In genomic region chr14:24296341-24297157, GRCh38 we compare ENCODE assay signal across 8 cellular contexts. TPM values are rescaled to one million over a fixed set of nuclear protein-coding genes. Genes with fewer than 3 reads are reported as not detected.
DNase-seq lines count a peak whose midpoint lies in the region; ATAC-seq and TF ChIP-seq lines count a peak whose summit lies in the region.

No MANE protein-coding gene starts in this region.

- H3K79me2 ChIP-seq in DND-41 (ENCODE audit: insufficient read depth, low read length): peaks cover 25% of the 10 kb centered on the region
- H3K79me2 ChIP-seq in SK-N-SH (ENCODE audit: insufficient read depth): peaks cover 22% of the 10 kb centered on the region

- H3K27me3 ChIP-seq in DND-41 (ENCODE audit: insufficient read depth, low read length, poor library complexity) (no peaks in the 10 kb centered on the region), SK-N-SH (ENCODE audit: insufficient read depth) (no peaks in the 10 kb centered on the region)

- no peak overlapping the region for H3K9ac ChIP-seq in DND-41 (ENCODE audit: low read depth, low read length)
- H3K9ac ChIP-seq in SK-N-SH: no peak overlapping the region

- peak overlapping the region; percentile 75 for H3K27ac Mint-ChIP-seq in activated naive CD8-positive, alpha-beta T cell treated with anti-CD3 and anti-CD28 coated beads for 36 hours

- H4K20me1 ChIP-seq in DND-41 (ENCODE audit: insufficient read depth, low read length): peaks cover 5% of the 10 kb centered on the region; the same call in 1 of the 2 replicates
- no peaks in the 10 kb centered on the region for H4K20me1 ChIP-seq in SK-N-SH (ENCODE audit: insufficient read depth)

- no peak overlapping the region for H3K27ac ChIP-seq in DND-41 (ENCODE audit: low read length)
- H3K27ac ChIP-seq in SK-N-SH (ENCODE audit: low read depth in 2 of 2, low read length in 1 of 2): peak overlapping the region in 1 of 2 experiments; percentile 32; a peak in 1 of 4 replicates

- intact Hi-C loops in Right ventricle myocardium superior (cut with DNase I): loop anchor here (2.0 kb wide), 1 partner anchor 54 kb away; the partner anchor contains the start of gene TINF2

- H3K36me3 ChIP-seq in DND-41 (ENCODE audit: insufficient read depth, low read length) (peaks cover 29% of the 10 kb centered on the region), SK-N-SH (replicated peaks in 1 of 2; ENCODE audit: control insufficient read depth in 1 of 2, insufficient read depth in 2 of 2, low read length in 1 of 2) (peaks cover 19 to 30% of the 10 kb centered on the region in 2 experiments)

- no peaks in the 10 kb centered on the region for H3K9me2 ChIP-seq in SK-N-SH

- DNase-seq in DND-41: peak; percentile 71
- DNase-seq in LNCaP clone FGC (ENCODE audit: low read depth): no peak
- peak; percentile 77 for DNase-seq in SK-N-SH
- DNase-seq in activated naive CD8-positive, alpha-beta T cell treated with anti-CD3 and anti-CD28 coated beads for 36 hours: peak; percentile 77
- DNase-seq in Right ventricle myocardium superior: peak; percentile 70
- DNase-seq in retina: peak; percentile 60
- DNase-seq in mesenteric fat pad (ENCODE audit: low spot score): no peak

- peaks cover 43% of the 10 kb centered on the region for H3K4me1 ChIP-seq in DND-41 (ENCODE audit: insufficient read depth, low read length)
- peaks cover 13 to 14% of the 10 kb centered on the region in 2 experiments for H3K4me1 ChIP-seq in SK-N-SH (ENCODE audit: control insufficient read depth in 1 of 2, insufficient read depth in 2 of 2, low read depth in 1 of 2, low read length in 1 of 2)

- peak; percentile 89 for TF ChIP-seq CTCF in DND-41 (IDR thresholded peaks at IDR 0.05; ENCODE audit: borderline replicate concordance, extremely low read depth, low read length, poor library complexity, severe bottlenecking)
- peak; percentile 82 for TF ChIP-seq CTCF in LNCaP clone FGC (IDR thresholded peaks at IDR 0.05; ENCODE audit: control insufficient read depth, extremely low read depth, insufficient read depth)
- TF ChIP-seq CTCF in SK-N-SH (IDR thresholded peaks at IDR 0.05): peak; percentile 82

- TF ChIP-seq RAD21 in SK-N-SH (IDR thresholded peaks at IDR 0.05; ENCODE audit: low read length): peak; percentile 82

- H3K4me3 ChIP-seq in DND-41 (ENCODE audit: low read depth in 1 of 2, low read length in 2 of 2): no peak overlapping the region
- H3K4me3 ChIP-seq in LNCaP clone FGC (ENCODE audit: low read depth, low read length): no peak overlapping the region
- H3K4me3 ChIP-seq in SK-N-SH (ENCODE audit: low read depth in 2 of 2, low read length in 1 of 2): no peak overlapping the region; a peak in 1 of 4 replicates

- H3K9me3 Mint-ChIP-seq in activated naive CD8-positive, alpha-beta T cell treated with anti-CD3 and anti-CD28 coated beads for 36 hours: no peaks in the 10 kb centered on the region

- peak overlapping the region; percentile 6 for H3K4me3 Mint-ChIP-seq in activated naive CD8-positive, alpha-beta T cell treated with anti-CD3 and anti-CD28 coated beads for 36 hours

- 57% methylated on average over 11 of the region's 12 CpGs for WGBS in SK-N-SH (ENCODE audit: low lambda C conversion rate)

- no peak for TF ChIP-seq EP300 in SK-N-SH (IDR thresholded peaks at IDR 0.05; ENCODE audit: borderline replicate concordance in 1 of 2, low read depth in 1 of 2, low read length in 1 of 2)

- no peak overlapping the region; the same call in 1 of the 2 replicates for H2AFZ ChIP-seq in DND-41 (ENCODE audit: low read depth, low read length)
- H2AFZ ChIP-seq in SK-N-SH (ENCODE audit: low read depth): 0 out of 2 replicates have a peak overlapping the region, but pooled peaks have one; percentile 4

- H3K36me3 Mint-ChIP-seq in activated naive CD8-positive, alpha-beta T cell treated with anti-CD3 and anti-CD28 coated beads for 36 hours: peaks cover 19% of the 10 kb centered on the region

- no peaks in the 10 kb centered on the region for H3K27me3 Mint-ChIP-seq in activated naive CD8-positive, alpha-beta T cell treated with anti-CD3 and anti-CD28 coated beads for 36 hours

- H3K9me3 ChIP-seq in DND-41 (ENCODE audit: insufficient read depth, low read length, severe bottlenecking): no peaks in the 10 kb centered on the region
- no peaks in the 10 kb centered on the region for H3K9me3 ChIP-seq in SK-N-SH

- ATAC-seq in DND-41 (ENCODE audit: insufficient read depth, low read depth) (peak; percentile 80), GM21737 (IDR thresholded peaks at IDR 0.05; ENCODE audit: unreplicated experiment) (peak; percentile 40), Right ventricle myocardium superior (ENCODE audit: poor library complexity) (peak; percentile 62)

- POLR2A ChIA-PET in SK-N-SH (lab: Yijun Ruan, JAX): interaction anchor here (4.5 kb wide), 1 partner anchor 54 kb away, joined by 27 read pairs; the partner anchor contains the start of gene TINF2

- H3K4me2 ChIP-seq in DND-41 (ENCODE audit: insufficient read depth, low read length) (0 out of 2 replicates have a peak overlapping the region, but pooled peaks have one; percentile 7), SK-N-SH (0 out of 2 replicates have a peak overlapping the region, but pooled peaks have one; percentile 6)

- CTCF ChIA-PET in SK-N-SH (lab: Yijun Ruan, JAX): interaction anchor here (1.1 to 8.1 kb wide), 26 partner anchors 9 to 244 kb away, joined by 3 to 191 read pairs (median 8); partner anchors contain the start of genes CARMIL3, CHMP4A, CIDEB and LTB4R2

- H3F3A ChIP-seq in SK-N-SH (replicated peaks; ENCODE audit: insufficient read depth): peaks cover 21% of the 10 kb centered on the region

- peaks cover 47% of the 10 kb centered on the region for H3K4me1 Mint-ChIP-seq in activated naive CD8-positive, alpha-beta T cell treated with anti-CD3 and anti-CD28 coated beads for 36 hours

TF ChIP-seq in SK-N-SH, 30 proteins besides CTCF, POLR2A, EP300 and RAD21 (continues in another document):
- TF ChIP-seq USF1 (IDR thresholded peaks at IDR 0.05; ENCODE audit: borderline replicate concordance, low read depth): no peak
- TF ChIP-seq EZH2phosphoT487 (IDR thresholded peaks at IDR 0.05; ENCODE audit: borderline replicate concordance, low read depth): no peak
- TF ChIP-seq FOSL2 (IDR thresholded peaks at IDR 0.05; ENCODE audit: borderline replicate concordance, low read depth): peak; percentile 26; the same call in 1 of the 2 replicates
- no peak for TF ChIP-seq USF2 (IDR thresholded peaks at IDR 0.05; ENCODE audit: borderline replicate concordance, low read depth, low read length)
- no peak for TF ChIP-seq GABPA (IDR thresholded peaks at IDR 0.05; ENCODE audit: low read depth)
- TF ChIP-seq RXRA (IDR thresholded peaks at IDR 0.05; ENCODE audit: borderline replicate concordance, low read depth): no peak

RNA-seq across cellular contexts. Expression of gene DHRS1, which starts 3.0 kb away (rescaled TPM):
- 65.4 and 71.7 TPM in 2 replicates for polyA plus RNA-seq in SK-N-SH (2012; rRNA removed)
- 35.1 and 41.5 TPM in 2 replicates for polyA plus RNA-seq in SK-N-SH (2012; cell fraction: cytosol; rRNA removed)
- polyA plus RNA-seq in SK-N-SH (2012; cell fraction: nucleus; rRNA removed): 154 and 173 TPM in 2 replicates
- 1 to 10 TPM; 7.4 to 8.6 TPM for total RNA-seq in activated naive CD8-positive, alpha-beta T cell treated with anti-CD3 and anti-CD28 coated beads for 36 hours
- total RNA-seq in Right ventricle myocardium superior (5.2 TPM), mesenteric fat pad (19.0 TPM)

RNA-seq across cellular contexts. Expression of gene NOP9, which starts 3.1 kb away (rescaled TPM):
- 11.9 and 17.2 TPM in 2 replicates for polyA plus RNA-seq in SK-N-SH (2012; rRNA removed)
- polyA plus RNA-seq in SK-N-SH (2012; cell fraction: cytosol; rRNA removed): 5.0 and 6.5 TPM in 2 replicates
- 58.8 and 60.9 TPM in 2 replicates for polyA plus RNA-seq in SK-N-SH (2012; cell fraction: nucleus; rRNA removed)
- total RNA-seq in activated naive CD8-positive, alpha-beta T cell treated with anti-CD3 and anti-CD28 coated beads for 36 hours: 10 to 100 TPM; 40.9 to 45.0 TPM
- 23.4 TPM for total RNA-seq in Right ventricle myocardium superior
- total RNA-seq in mesenteric fat pad: 23.4 TPM

RNA-seq across cellular contexts. Expression of gene CIDEB, which starts 11.2 kb away (rescaled TPM):
- 0.03 and 0.05 TPM in 2 replicates for polyA plus RNA-seq in SK-N-SH (2012; rRNA removed)
- 0.05 TPM in 1 of 2 replicates, not detected in the other for polyA plus RNA-seq in SK-N-SH (2012; cell fraction: cytosol; rRNA removed)
- 0.04 and 0.20 TPM in 2 replicates for polyA plus RNA-seq in SK-N-SH (2012; cell fraction: nucleus; rRNA removed)
- total RNA-seq in activated naive CD8-positive, alpha-beta T cell treated with anti-CD3 and anti-CD28 coated beads for 36 hours: 1 to 10 TPM; 6.0 to 6.7 TPM
- total RNA-seq in Right ventricle myocardium superior (2.9 TPM), mesenteric fat pad (19.1 TPM)

RNA-seq across cellular contexts. Expression of gene LTB4R2, which starts 13.4 kb away (rescaled TPM):
- 8.2 and 12.2 TPM in 2 replicates for polyA plus RNA-seq in SK-N-SH (2012; rRNA removed)
- polyA plus RNA-seq in SK-N-SH (2012; cell fraction: cytosol; rRNA removed): 0.51 and 0.59 TPM in 2 replicates
- polyA plus RNA-seq in SK-N-SH (2012; cell fraction: nucleus; rRNA removed): 87.2 and 146 TPM in 2 replicates
- 10 to 100 TPM; 11.5 TPM for total RNA-seq in activated naive CD8-positive, alpha-beta T cell treated with anti-CD3 and anti-CD28 coated beads for 36 hours
- 0.65 TPM for total RNA-seq in Right ventricle myocardium superior
- total RNA-seq in mesenteric fat pad: 7.2 TPM

RNA-seq across cellular contexts. Expression of gene LTB4R, which starts 14.8 kb away (rescaled TPM):
- 11.9 and 14.0 TPM in 2 replicates for polyA plus RNA-seq in SK-N-SH (2012; rRNA removed)
- polyA plus RNA-seq in SK-N-SH (2012; cell fraction: cytosol; rRNA removed): 0.72 and 1.2 TPM in 2 replicates
- polyA plus RNA-seq in SK-N-SH (2012; cell fraction: nucleus; rRNA removed): 187 and 244 TPM in 2 replicates
- 10 to 100 TPM in 1 of 2 experiments, 1 to 10 TPM in 1; 9.3 to 10.3 TPM for total RNA-seq in activated naive CD8-positive, alpha-beta T cell treated with anti-CD3 and anti-CD28 coated beads for 36 hours
- total RNA-seq in Right ventricle myocardium superior: 1.8 TPM
- 11.9 TPM for total RNA-seq in mesenteric fat pad

Comparison
In these comparisons a context has a peak if more than half of its experiments do, and no peak if none do; other contexts are left out.
1. DNase-seq: peak in DND-41 (single experiment), SK-N-SH (single experiment), activated naive CD8-positive, alpha-beta T cell treated with anti-CD3 and anti-CD28 coated beads for 36 hours (single experiment), Right ventricle myocardium superior (single experiment) and retina (single experiment); none in LNCaP clone FGC (single experiment) and mesenteric fat pad (single experiment).
2. Peak in every context shown above with its lines, with median percentiles within 50 percentile points of each other: ATAC-seq and CTCF ChIP-seq.